35 cellular contexts compared by ENCODE assay signal in the genomic region with DNA sequence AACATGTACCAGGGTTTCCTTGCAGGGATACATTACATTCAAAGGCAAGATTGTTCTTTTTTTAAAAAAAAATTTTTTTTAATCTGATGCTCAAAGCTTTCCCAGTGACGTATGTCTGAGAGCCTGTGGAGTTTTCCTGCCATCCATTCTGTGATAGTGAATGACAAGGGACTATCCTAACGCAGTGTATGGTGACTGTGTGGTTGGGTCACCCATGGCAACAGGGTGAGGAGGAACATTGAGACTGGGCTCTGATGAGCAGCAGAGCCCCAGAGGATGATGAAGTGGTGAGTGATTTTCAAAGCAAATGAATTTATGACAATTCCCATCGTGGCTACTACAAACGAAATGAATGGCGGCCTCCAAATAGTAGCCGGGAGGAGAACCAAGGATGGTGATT. TPM values are rescaled to one million over a fixed set of nuclear protein-coding genes. Genes with fewer than 3 reads are reported as not detected.
"Had no signal": no experiment of that assay in that cellular context is flagged by ENCODE, and none has a peak within 500 bp of the region (broad histone marks: within the 10 kb centered on the region; RNA-seq: fewer than 3 reads in every experiment).

No MANE protein-coding gene starts in this region.

- H3K27ac ChIP-seq: body of pancreas, esophagus squamous epithelium, gastroesophageal sphincter had no signal

- H3K27me3 ChIP-seq: body of pancreas, esophagus squamous epithelium, gastroesophageal sphincter had no signal

- H3K27ac Mint-ChIP-seq: activated CD4-positive, alpha-beta memory T cell treated with anti-CD3 and anti-CD28 coated beads, Interleukin-2, amount 10 ng/mL, durations not matched to agents 7 days and 5 days; activated CD4-positive, alpha-beta T cell treated with anti-CD3 and anti-CD28 coated beads, Interleukin-2, amount 10 ng/mL, durations not matched to agents 7 days and 5 days; activated naive CD8-positive, alpha-beta T cell; activated T-cell treated with anti-CD3 and anti-CD28 coated beads, Interleukin-2, amount 50 U/mL, for 24 hours; activated T-cell treated with anti-CD3 and anti-CD28 coated beads, Interleukin-2, amount 50 U/mL, for 72 hours; effector memory CD8-positive, alpha-beta T cell; T-helper 17 cell; T-helper 2 cell treated with Interferon-gamma antibody and Interleukin-4, amounts not matched to agents 5 μg/mL and 100 μg/mL, for 36 hours had no signal

- H3K4me1 ChIP-seq: body of pancreas had no signal

- FAIRE-seq: colon had no signal

- H3K4me3 ChIP-seq: body of pancreas, esophagus squamous epithelium, gastroesophageal sphincter had no signal

- H3K9me3 ChIP-seq: body of pancreas had no signal

- DNase-seq: activated CD4-positive, alpha-beta memory T cell treated with anti-CD3 and anti-CD28 coated beads, Interleukin-2, amount 10 ng/mL, durations not matched to agents 7 days and 5 days; activated CD4-positive, alpha-beta T cell treated with anti-CD3 and anti-CD28 coated beads for 1 hour; activated CD4-positive, alpha-beta T cell treated with anti-CD3 and anti-CD28 coated beads for 4 hours; activated CD4-positive, alpha-beta T cell treated with anti-CD3 and anti-CD28 coated beads, Interleukin-2, amount 10 ng/mL, durations not matched to agents 7 days and 5 days; activated CD4-positive, alpha-beta T cell treated with anti-CD3 and anti-CD28 coated beads, Interleukin-2, amount 50 U/mL, for 4 hours; activated CD4-positive, CD25-positive, alpha-beta regulatory T cell; activated CD8-positive, alpha-beta memory T cell treated with anti-CD3 and anti-CD28 coated beads, Interleukin-2, amount 50 U/mL, for 48 hours; activated gamma-delta T cell; activated naive CD4-positive, alpha-beta T cell; activated naive CD4-positive, alpha-beta T cell treated with anti-CD3 and anti-CD28 coated beads, Interleukin-2, amount 50 U/mL, for 16 hours; activated T-cell treated with anti-CD3 and anti-CD28 coated beads for 4 hours; activated T-cell treated with anti-CD3 and anti-CD28 coated beads, Interleukin-2, amount 50 U/mL, for 24 hours; activated T-cell treated with anti-CD3 and anti-CD28 coated beads, Interleukin-2, amount 50 U/mL, for 72 hours; amniotic stem cell; anterior cingulate cortex; body of pancreas; caudate nucleus; cortex of kidney; dermis blood vessel endothelial cell; effector CD4-positive, alpha-beta T cell; effector memory CD8-positive, alpha-beta T cell; erythroblast; esophagus squamous epithelium; foreskin melanocyte; head of caudate nucleus; T-helper 1 cell; T-helper 17 cell; T1000 had no signal

- H3K4me1 Mint-ChIP-seq: activated CD4-positive, alpha-beta memory T cell treated with anti-CD3 and anti-CD28 coated beads, Interleukin-2, amount 10 ng/mL, durations not matched to agents 7 days and 5 days; activated CD4-positive, alpha-beta T cell treated with anti-CD3 and anti-CD28 coated beads, Interleukin-2, amount 10 ng/mL, durations not matched to agents 7 days and 5 days; T-helper 17 cell had no signal

- ATAC-seq: activated T-cell treated with anti-CD3 and anti-CD28 coated beads, Interleukin-2, amount 50 U/mL, for 72 hours; effector memory CD8-positive, alpha-beta T cell; gastroesophageal sphincter; T-helper 17 cell had no signal

- H3K36me3 Mint-ChIP-seq: activated naive CD8-positive, alpha-beta T cell had no signal

- H3K4me3 Mint-ChIP-seq: activated CD4-positive, alpha-beta memory T cell treated with anti-CD3 and anti-CD28 coated beads, Interleukin-2, amount 10 ng/mL, durations not matched to agents 7 days and 5 days; activated CD4-positive, alpha-beta T cell treated with anti-CD3 and anti-CD28 coated beads, Interleukin-2, amount 10 ng/mL, durations not matched to agents 7 days and 5 days; activated naive CD8-positive, alpha-beta T cell; activated T-cell treated with anti-CD3 and anti-CD28 coated beads, Interleukin-2, amount 50 U/mL, for 24 hours; activated T-cell treated with anti-CD3 and anti-CD28 coated beads, Interleukin-2, amount 50 U/mL, for 72 hours; effector memory CD8-positive, alpha-beta T cell; T-helper 17 cell; T-helper 2 cell treated with Interferon-gamma antibody and Interleukin-4, amounts not matched to agents 5 μg/mL and 100 μg/mL, for 36 hours had no signal

- H3K27me3 Mint-ChIP-seq: activated CD4-positive, alpha-beta memory T cell treated with anti-CD3 and anti-CD28 coated beads, Interleukin-2, amount 10 ng/mL, durations not matched to agents 7 days and 5 days; activated CD4-positive, alpha-beta T cell treated with anti-CD3 and anti-CD28 coated beads, Interleukin-2, amount 10 ng/mL, durations not matched to agents 7 days and 5 days; activated naive CD8-positive, alpha-beta T cell; activated T-cell treated with anti-CD3 and anti-CD28 coated beads, Interleukin-2, amount 50 U/mL, for 24 hours; effector memory CD8-positive, alpha-beta T cell; T-helper 17 cell had no signal

- H3K36me3 ChIP-seq: esophagus squamous epithelium, gastroesophageal sphincter had no signal

RNA-seq across cellular contexts. Expression of a gene that starts 28.6 kb away (rescaled TPM):
- total RNA-seq: activated CD4-positive, alpha-beta memory T cell treated with anti-CD3 and anti-CD28 coated beads, Interleukin-2, amount 10 ng/mL, durations not matched to agents 7 days and 5 days; activated CD4-positive, alpha-beta T cell treated with anti-CD3 and anti-CD28 coated beads, Interleukin-2, amount 10 ng/mL, durations not matched to agents 7 days and 5 days; activated T-cell treated with anti-CD3 and anti-CD28 coated beads, Interleukin-2, amount 50 U/mL, for 72 hours; body of pancreas; dermis blood vessel endothelial cell; esophagus squamous epithelium; gastroesophageal sphincter; glomerular endothelial cell; T-helper 17 cell had no signal
- polyA plus RNA-seq: adipose tissue, fibroblast of lung had no signal
